Comparison of ENCODE assay signal across 8 cellular contexts in genomic region chr10:63421591-63421990, GRCh38. TPM values are rescaled to one million over a fixed set of nuclear protein-coding genes. Genes with fewer than 3 reads are reported as not detected.
DNase-seq lines count a peak whose midpoint lies in the region; ATAC-seq and TF ChIP-seq lines count a peak whose summit lies in the region.

No MANE protein-coding gene starts in this region.

- H3K79me2 ChIP-seq in hepatocyte, result peaks cover 100% of the 10 kb centered on the region
- H3K79me2 ChIP-seq in mesendoderm (ENCODE audit: control insufficient read depth, insufficient read depth, low read length), result peaks cover 38% of the 10 kb centered on the region

- H3K4me3 ChIP-seq in hepatocyte (no peak overlapping the region), mesendoderm (ENCODE audit: low read length) (no peak overlapping the region)

- TF ChIP-seq CTCF in Calu3 (IDR thresholded peaks at IDR 0.05; ENCODE audit: unreplicated experiment) (no peak), hepatocyte (IDR thresholded peaks at IDR 0.05; ENCODE audit: poor library complexity) (no peak)
- TF ChIP-seq CTCF in activated CD8-positive, alpha-beta T cell treated with anti-CD3 and anti-CD28 coated beads for 36 hours (IDR thresholded peaks at IDR 0.05), result no peak

- no peaks in the 10 kb centered on the region for H3K9me3 ChIP-seq in hepatocyte (ENCODE audit: low read depth)

- peaks cover 35% of the 10 kb centered on the region for H4K20me1 ChIP-seq in hepatocyte (ENCODE audit: insufficient read depth, poor library complexity, severe bottlenecking)

- H3K27ac ChIP-seq in hepatocyte, result no peak overlapping the region
- H3K27ac ChIP-seq in mesendoderm (ENCODE audit: low read depth, low read length), result no peak overlapping the region

- H3K4me3 Mint-ChIP-seq in Calu3 (ENCODE audit: low read depth, unreplicated experiment), result no peak overlapping the region
- peak overlapping the region; percentile 32 for H3K4me3 Mint-ChIP-seq in activated CD8-positive, alpha-beta T cell treated with anti-CD3 and anti-CD28 coated beads for 36 hours

- ATAC-seq in GM19438 (IDR thresholded peaks at IDR 0.05; ENCODE audit: low read depth, unreplicated experiment) (peak; percentile 93), HG03378 (IDR thresholded peaks at IDR 0.05; ENCODE audit: unreplicated experiment) (peak; percentile 98)
- peak; percentile 92 for ATAC-seq in activated CD8-positive, alpha-beta T cell treated with anti-CD3 and anti-CD28 coated beads for 36 hours

- H3K4me1 ChIP-seq in hepatocyte (ENCODE audit: insufficient read depth), result peaks cover 12% of the 10 kb centered on the region
- H3K4me1 ChIP-seq in mesendoderm (ENCODE audit: control insufficient read depth, low read depth, low read length), result no peaks in the 10 kb centered on the region

- H3K27me3 ChIP-seq in hepatocyte, result no peaks in the 10 kb centered on the region
- no peaks in the 10 kb centered on the region for H3K27me3 ChIP-seq in mesendoderm (ENCODE audit: insufficient read depth, low read length, poor library complexity)

- no peak overlapping the region for H2BK5ac ChIP-seq in mesendoderm (ENCODE audit: low read length)

- H3K79me1 ChIP-seq in mesendoderm (ENCODE audit: low read length), result peaks cover 4% of the 10 kb centered on the region

- H3K9me2 ChIP-seq in hepatocyte (replicated peaks; ENCODE audit: insufficient read depth), result no peaks in the 10 kb centered on the region

- no peaks in the 10 kb centered on the region for H3K27me3 Mint-ChIP-seq in Calu3 (ENCODE audit: unreplicated experiment)
- H3K27me3 Mint-ChIP-seq in activated CD8-positive, alpha-beta T cell treated with anti-CD3 and anti-CD28 coated beads for 36 hours, result no peaks in the 10 kb centered on the region

- no TSS peak for BruUV-seq in Calu3 (replicated peaks; lab: Mats Ljungman, UMichigan)

- no peak overlapping the region for H2AFZ ChIP-seq in hepatocyte

- H3K4ac ChIP-seq in mesendoderm (ENCODE audit: low read depth, low read length), result no peak overlapping the region

- intact Hi-C loops in Calu3 (cut with micrococcal nuclease; ENCODE audit: unreplicated experiment), result no loop called here
- intact Hi-C loops in activated CD8-positive, alpha-beta T cell treated with anti-CD3 and anti-CD28 coated beads for 36 hours (cut with micrococcal nuclease), result no loop called here

- H2AK5ac ChIP-seq in mesendoderm (ENCODE audit: low read length), result no peak overlapping the region

- H3K56ac ChIP-seq in mesendoderm (ENCODE audit: low read length), result no peak overlapping the region

- no peaks in the 10 kb centered on the region for H3K36me3 Mint-ChIP-seq in Calu3 (ENCODE audit: insufficient read depth, unreplicated experiment)
- peaks cover 1% of the 10 kb centered on the region for H3K36me3 Mint-ChIP-seq in activated CD8-positive, alpha-beta T cell treated with anti-CD3 and anti-CD28 coated beads for 36 hours (ENCODE audit: low read depth)

- no peak overlapping the region for H2BK120ac ChIP-seq in mesendoderm (ENCODE audit: low read depth, low read length)

- no peak overlapping the region for H3K18ac ChIP-seq in mesendoderm (ENCODE audit: low read length)

- no peak overlapping the region for H3K9ac ChIP-seq in mesendoderm (ENCODE audit: low read length)

- no peak overlapping the region for H3K23ac ChIP-seq in mesendoderm (ENCODE audit: low read length)

- no peaks in the 10 kb centered on the region for H3K9me3 Mint-ChIP-seq in Calu3 (ENCODE audit: low read depth, unreplicated experiment)
- no peaks in the 10 kb centered on the region for H3K9me3 Mint-ChIP-seq in activated CD8-positive, alpha-beta T cell treated with anti-CD3 and anti-CD28 coated beads for 36 hours

- POLR2A ChIA-PET in activated CD8-positive, alpha-beta T cell treated with anti-CD3 and anti-CD28 coated beads for 36 hours (lab: Charles Lee), result interaction anchor here (1.1 kb wide), 1 partner anchor 10 kb away, joined by 3 read pairs; no protein-coding TSS in a partner anchor

- H3K27ac Mint-ChIP-seq in Calu3 (ENCODE audit: unreplicated experiment), result peak overlapping the region; percentile 56
- H3K27ac Mint-ChIP-seq in activated CD8-positive, alpha-beta T cell treated with anti-CD3 and anti-CD28 coated beads for 36 hours, result peak overlapping the region; percentile 95

- CTCF ChIA-PET in Calu3 (lab: Charles Lee), result no interaction called here
- CTCF ChIA-PET in activated CD8-positive, alpha-beta T cell treated with anti-CD3 and anti-CD28 coated beads for 36 hours (lab: Charles Lee), result no interaction called here

- no peak overlapping the region for H4K5ac ChIP-seq in mesendoderm (ENCODE audit: low read length)

- DNase-seq in Calu3, result no peak
- DNase-seq in activated CD8-positive, alpha-beta T cell treated with anti-CD3 and anti-CD28 coated beads for 36 hours, result peak; percentile 26
- no peak for DNase-seq in NCI-H2029 treated with DMSO at 0.1 percent for 48 hours (lab: John Stamatoyannopoulos, UW)
- no peak for DNase-seq in DMS114 treated with DMSO at 0.1 percent for 48 hours (lab: John Stamatoyannopoulos, UW; ENCODE audit: unreplicated experiment)
- DNase-seq in hepatocyte (ENCODE audit: low spot score), result no peak
- DNase-seq in mesendoderm, result no peak

- no peak overlapping the region for H2BK15ac ChIP-seq in mesendoderm (replicated peaks; ENCODE audit: low read depth)

- no peak overlapping the region for H4K8ac ChIP-seq in mesendoderm (ENCODE audit: low read depth, low read length)

- H3K36me3 ChIP-seq in hepatocyte (replicated peaks; ENCODE audit: insufficient read depth, low read depth) (no peaks in the 10 kb centered on the region), mesendoderm (ENCODE audit: control insufficient read depth, insufficient read depth, low read length) (no peaks in the 10 kb centered on the region)

- H3K4me1 Mint-ChIP-seq in Calu3 (ENCODE audit: low read depth, unreplicated experiment), result peaks cover 14% of the 10 kb centered on the region
- H3K4me1 Mint-ChIP-seq in activated CD8-positive, alpha-beta T cell treated with anti-CD3 and anti-CD28 coated beads for 36 hours (ENCODE audit: low read depth), result peaks cover 40% of the 10 kb centered on the region

- no peak overlapping the region for H3K4me2 ChIP-seq in hepatocyte
- H3K4me2 ChIP-seq in mesendoderm (ENCODE audit: low read length), result no peak overlapping the region

RNA-seq across cellular contexts. Expression of gene JMJD1C, which starts 44.2 kb away (rescaled TPM):
- total RNA-seq in Calu3 (2022), result 67.6 and 73.1 TPM in 2 replicates
- 10 to 100 TPM; 45.2 to 48.1 TPM for total RNA-seq in activated CD8-positive, alpha-beta T cell treated with anti-CD3 and anti-CD28 coated beads for 36 hours
- total RNA-seq in hepatocyte, result 165 and 177 TPM in 2 replicates
- 43.2 and 48.8 TPM in 2 replicates for polyA plus RNA-seq in hepatocyte
- polyA plus RNA-seq in mesendoderm (2013, experiment 1 of 2), result 65.5 TPM
- polyA plus RNA-seq in mesendoderm (2013, experiment 2 of 2), result 68.5 TPM
